In the genomic region with DNA sequence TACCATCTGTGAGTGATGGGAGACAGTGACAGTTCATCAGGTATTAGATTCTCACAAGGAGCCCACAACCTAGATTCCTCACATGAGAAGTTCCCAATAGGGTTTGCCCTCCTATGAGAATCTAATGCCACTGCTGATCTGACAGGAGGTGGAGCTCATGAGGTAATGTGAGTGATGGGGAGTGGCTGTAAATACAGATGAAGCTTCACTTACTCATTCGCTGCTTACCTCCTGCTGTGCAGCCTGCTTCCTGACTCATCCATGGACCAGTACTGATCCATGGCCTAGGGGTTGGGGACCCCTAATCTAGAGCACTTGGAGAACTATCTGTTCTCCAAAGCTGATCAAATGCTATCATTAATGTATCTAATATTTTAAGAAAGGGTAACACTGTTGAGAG, we compare ENCODE assay signal across 16 cellular contexts. TPM values are rescaled to one million over a fixed set of nuclear protein-coding genes. Genes with fewer than 3 reads are reported as not detected.
A peak's percentile ranks its signal among the peaks of the same experiment; 100 is the strongest.
DNase-seq lines count a peak whose midpoint lies in the region; ATAC-seq and TF ChIP-seq lines count a peak whose summit lies in the region.
"Had no signal": no experiment of that assay in that cellular context is flagged by ENCODE, and none has a peak within 500 bp of the region (broad histone marks: within the 10 kb centered on the region; RNA-seq: fewer than 3 reads in every experiment).

No MANE protein-coding gene starts in this region.

- peaks cover 76% of the 10 kb centered on the region for H3K4me1 Mint-ChIP-seq in CD8-positive, alpha-beta T cell (ENCODE audit: low read depth)
- H3K4me1 Mint-ChIP-seq in activated T-cell treated with anti-CD3 and anti-CD28 coated beads, Interleukin-2, amount 50 U/mL, for 72 hours (ENCODE audit: low read depth) = peaks cover 65% of the 10 kb centered on the region
- H3K4me1 Mint-ChIP-seq in chondrocyte (ENCODE audit: low read depth) = no peaks in the 10 kb centered on the region

- POLR2A ChIA-PET in CD8-positive, alpha-beta T cell (lab: Charles Lee) = interaction anchor here (0.8 to 4.5 kb wide), 13 partner anchors 9 to 52 kb away, joined by 3 to 14 read pairs (median 5); partner anchors contain the start of gene CLEC2D
- POLR2A ChIA-PET in HEK293 (lab: Yijun Ruan, JAX) = no interaction called here

- peaks cover 92% of the 10 kb centered on the region for H3K36me3 Mint-ChIP-seq in CD8-positive, alpha-beta T cell
- H3K36me3 Mint-ChIP-seq in activated T-cell treated with anti-CD3 and anti-CD28 coated beads, Interleukin-2, amount 50 U/mL, for 72 hours (ENCODE audit: insufficient read depth in 2 of 2) = peaks cover 56 to 85% of the 10 kb centered on the region in 2 donors
- H3K36me3 Mint-ChIP-seq in chondrocyte (ENCODE audit: low read depth) = peaks cover 26% of the 10 kb centered on the region

- no peaks in the 10 kb centered on the region for H3K27me3 Mint-ChIP-seq in CD8-positive, alpha-beta T cell (ENCODE audit: low read depth)
- no peaks in the 10 kb centered on the region for H3K27me3 Mint-ChIP-seq in activated T-cell treated with anti-CD3 and anti-CD28 coated beads, Interleukin-2, amount 50 U/mL, for 72 hours (ENCODE audit: low read depth)
- H3K27me3 Mint-ChIP-seq in chondrocyte (ENCODE audit: low read depth) = no peaks in the 10 kb centered on the region

- H3K4me1 ChIP-seq in CD8-positive, alpha-beta T cell (ENCODE audit: insufficient read depth, low read length) = peaks cover 41% of the 10 kb centered on the region
- H3K4me1 ChIP-seq in HEK293 (ENCODE audit: control insufficient read depth, insufficient read depth, low read length) (no peaks in the 10 kb centered on the region), spleen (peaks cover 0 to 46% (median 22%) of the 10 kb centered on the region in 6 donors)
- H3K4me1 ChIP-seq: parathyroid adenoma had no signal

- no peak overlapping the region for H3K4me3 Mint-ChIP-seq in CD8-positive, alpha-beta T cell
- H3K4me3 Mint-ChIP-seq in activated T-cell treated with anti-CD3 and anti-CD28 coated beads, Interleukin-2, amount 50 U/mL, for 72 hours = no peak overlapping the region
- no peak overlapping the region for H3K4me3 Mint-ChIP-seq in chondrocyte (ENCODE audit: unreplicated experiment)

- H3K27ac Mint-ChIP-seq in CD8-positive, alpha-beta T cell = peak overlapping the region; percentile 67
- peak overlapping the region; percentile 81 for H3K27ac Mint-ChIP-seq in activated T-cell treated with anti-CD3 and anti-CD28 coated beads, Interleukin-2, amount 50 U/mL, for 72 hours
- H3K27ac Mint-ChIP-seq in chondrocyte (ENCODE audit: unreplicated experiment) = no peak overlapping the region

- no peak for TF ChIP-seq POLR2A in spleen (IDR thresholded peaks at IDR 0.05)

- no peak for TF ChIP-seq CTCF in CD8-positive, alpha-beta T cell (IDR thresholded peaks at IDR 0.05)
- TF ChIP-seq CTCF in HEK293 (tag by site-specific recombination; IDR thresholded peaks at IDR 0.05) (no peak), chondrocyte (IDR thresholded peaks at IDR 0.05) (no peak), spleen (IDR thresholded peaks at IDR 0.05 in 8 of 11, conservative IDR thresholded peaks at IDR 0.05 in 3 of 11) (no peak)

- H3K9me3 ChIP-seq in CD8-positive, alpha-beta T cell (ENCODE audit: low read length) = peaks cover 11% of the 10 kb centered on the region
- H3K9me3 ChIP-seq in HEK293 (ENCODE audit: control insufficient read depth, insufficient read depth, low read depth, low read length) (no peaks in the 10 kb centered on the region), spleen (peaks cover 0 to 34% (median 17%) of the 10 kb centered on the region in 8 donors)

- CTCF ChIA-PET in CD8-positive, alpha-beta T cell (lab: Charles Lee) = interaction anchor here (1.0 to 2.2 kb wide), 7 partner anchors 11 to 238 kb away, joined by 3 to 12 read pairs (median 5); no protein-coding TSS in a partner anchor
- CTCF ChIA-PET in HEK293 (lab: Yijun Ruan, JAX) = interaction anchor here (1.0 to 1.2 kb wide), 3 partner anchors 21 to 61 kb away, joined by 3 to 4 read pairs (median 3); no protein-coding TSS in a partner anchor

- H3K9me3 Mint-ChIP-seq in CD8-positive, alpha-beta T cell = peaks cover 19% of the 10 kb centered on the region
- H3K9me3 Mint-ChIP-seq in activated T-cell treated with anti-CD3 and anti-CD28 coated beads, Interleukin-2, amount 50 U/mL, for 72 hours = peaks cover 17 to 21% of the 10 kb centered on the region in 2 donors
- peaks cover 21% of the 10 kb centered on the region for H3K9me3 Mint-ChIP-seq in chondrocyte (ENCODE audit: low read depth)

- peaks cover 56% of the 10 kb centered on the region for H3K36me3 ChIP-seq in CD8-positive, alpha-beta T cell (ENCODE audit: insufficient read depth, low read length)
- H3K36me3 ChIP-seq in HEK293 (ENCODE audit: control insufficient read depth in 2 of 2, insufficient read depth in 1 of 2, low read length in 2 of 2) (peaks cover 7 to 33% of the 10 kb centered on the region in 2 experiments; a peak in 2 of 3 replicates), spleen (peaks cover 11 to 97% (median 44%) of the 10 kb centered on the region in 6 donors)

- 70 to 93% (median 85%) methylated on average over 1 of the region's 1 CpG for WGBS in spleen, 5 donors

- no peak overlapping the region for H3K4me3 ChIP-seq in CD8-positive, alpha-beta T cell (ENCODE audit: low read depth, low read length)
- H3K4me3 ChIP-seq in HEK293 (ENCODE audit: low read depth, low read length) (no peak overlapping the region), spleen (no peak overlapping the region)

- intact Hi-C loops in CD8-positive, alpha-beta T cell (cut with DNase I, micrococcal nuclease) = loop anchor here (5.0 kb wide), 1 partner anchor 35 kb away; no protein-coding TSS in a partner anchor
- intact Hi-C loops in spleen (cut with DNase I; ENCODE audit: low total_unique reads) = no loop called here

- peak; percentile 61 for ATAC-seq in CD8-positive, alpha-beta T cell
- peak in 1 of 2 donors; percentile 63 for ATAC-seq in activated T-cell treated with anti-CD3 and anti-CD28 coated beads, Interleukin-2, amount 50 U/mL, for 72 hours (replicated peaks in 1 of 2)
- no peak for ATAC-seq in GM19452 (IDR thresholded peaks at IDR 0.05; ENCODE audit: unreplicated experiment)
- no peak for ATAC-seq in GM18858 (IDR thresholded peaks at IDR 0.05; ENCODE audit: unreplicated experiment)
- ATAC-seq: Right ventricle myocardium inferior had no signal

- no peak for DNase-seq in CD8-positive, alpha-beta T cell
- no peak for DNase-seq in activated T-cell treated with anti-CD3 and anti-CD28 coated beads, Interleukin-2, amount 50 U/mL, for 72 hours
- peak; percentile 13 for DNase-seq in iPS-NIHi7 (ENCODE audit: extremely low spot score)
- DNase-seq in chondrocyte (ENCODE audit: low spot score) = no peak
- no peak for DNase-seq in spleen
- DNase-seq: caudate nucleus; KBM-7; NCI-H2171 treated with DMSO at 0.1 percent for 48 hours; stimulated activated CD4-positive, alpha-beta T cell treated with anti-CD3 and anti-CD28 coated beads, Interleukin-4, amount 100 ng/mL, for 1 hour had no signal

- no peak overlapping the region for H3K27ac ChIP-seq in CD8-positive, alpha-beta T cell (ENCODE audit: low read depth, low read length)
- no peak overlapping the region for H3K27ac ChIP-seq in HEK293 (ENCODE audit: extremely low read depth, low read depth, low read length)
- H3K27ac ChIP-seq in spleen = peak overlapping the region in 3 of 8 donors; percentile 14 to 76 (median 61)
- H3K27ac ChIP-seq: parathyroid adenoma had no signal

- H3K27me3 ChIP-seq in CD8-positive, alpha-beta T cell (ENCODE audit: insufficient read depth, low read length) = no peaks in the 10 kb centered on the region
- no peaks in the 10 kb centered on the region for H3K27me3 ChIP-seq in spleen (replicated peaks in 1 of 7)

TF ChIP-seq in HEK293, 187 proteins besides CTCF, POLR2A, EP300 and RAD21:
- TF ChIP-seq ZSCAN23 (tag by site-specific recombination; IDR thresholded peaks at IDR 0.05) (no peak), ZNF610 (tag by site-specific recombination; IDR thresholded peaks at IDR 0.05; ENCODE audit: borderline replicate concordance) (peak; percentile 89; the same call in 1 of the 2 replicates)

RNA-seq across cellular contexts. Expression of gene CLEC2D, which starts 17.7 kb away (rescaled TPM):
- 100 to 1,000 TPM; 182 to 188 TPM for total RNA-seq in CD8-positive, alpha-beta T cell
- total RNA-seq in activated T-cell treated with anti-CD3 and anti-CD28 coated beads, Interleukin-2, amount 50 U/mL, for 72 hours = 100 to 1,000 TPM; 269 to 293 TPM
- 3.7 to 5.1 TPM (median 4.6 TPM) in 3 replicates for total RNA-seq in chondrocyte
- 100 to 1,000 TPM in 1 of 7 donors, 10 to 100 TPM in 6; 74.9 to 131 (median 87.7) TPM for total RNA-seq in spleen
- 10 to 100 TPM; 20.8 to 48.5 (median 39.7) TPM for polyA plus RNA-seq in spleen

RNA-seq across cellular contexts. Expression of gene CLECL1, which starts 45.7 kb away (rescaled TPM):
- total RNA-seq in CD8-positive, alpha-beta T cell = 1 to 10 TPM; 1.1 to 1.4 TPM
- total RNA-seq in activated T-cell treated with anti-CD3 and anti-CD28 coated beads, Interleukin-2, amount 50 U/mL, for 72 hours = 10 to 100 TPM; 11.5 to 13.8 TPM
- total RNA-seq in chondrocyte (not detected in 3 replicates), spleen (10 to 100 TPM in 6 of 7 donors, 1 to 10 TPM in 1; 6.3 to 18.1 (median 13.2) TPM)
- 100 to 1,000 TPM in 1 of 3 donors, 10 to 100 TPM in 2; 24.2 to 103 (median 40.4) TPM for polyA plus RNA-seq in spleen
- total RNA-seq: lower leg skin, temporal lobe had no signal

Comparison
In these comparisons a context has a peak if more than half of its experiments do, and no peak if none do; other contexts are left out.
1. RNA of gene CLEC2D, which starts 17.7 kb away (total RNA-seq): 269 to 293 TPM in activated T-cell treated with anti-CD3 and anti-CD28 coated beads, Interleukin-2, amount 50 U/mL, for 72 hours, 182 to 188 TPM in CD8-positive, alpha-beta T cell and 74.9 to 131 TPM in spleen; 3.7 to 5.1 TPM in chondrocyte; every median in the first group is over 10 times any median in the second.